In the genomic region with DNA sequence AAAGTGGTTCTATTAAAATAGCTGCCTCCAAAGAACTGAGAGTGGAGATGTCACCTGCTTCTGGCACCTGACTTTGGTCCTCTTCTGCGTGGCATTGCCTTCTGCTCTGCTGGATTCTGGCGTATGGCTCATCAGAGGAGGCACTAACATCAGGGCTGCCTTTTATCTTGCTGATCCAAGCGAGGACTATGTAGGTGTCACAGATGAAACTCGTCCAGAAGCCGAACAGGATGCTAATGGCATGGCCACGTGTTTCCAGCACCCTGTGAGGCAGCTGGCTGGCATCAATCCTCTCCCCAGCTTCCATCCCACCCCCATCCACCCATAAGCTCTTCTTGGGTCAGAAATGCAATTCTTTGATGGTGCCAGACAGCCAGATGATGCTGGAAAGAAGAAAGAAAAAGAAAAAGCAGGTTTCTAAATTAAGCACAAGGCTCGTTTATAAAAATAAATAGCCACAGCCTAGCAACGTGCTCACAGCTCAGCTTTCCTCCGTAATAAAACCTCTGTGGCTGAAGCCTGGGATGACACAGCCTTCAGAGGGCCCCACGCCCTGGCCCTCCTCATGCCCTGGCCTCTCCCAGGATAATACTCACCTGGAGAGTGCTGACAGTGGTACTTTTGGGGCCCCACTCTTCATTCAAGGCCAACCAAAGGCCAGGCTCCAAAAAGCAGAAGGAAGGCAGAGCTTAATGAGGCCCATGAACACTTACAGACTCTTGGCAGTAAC, we compare ENCODE assay signal across 14 cellular contexts.
A peak's percentile ranks its signal among the peaks of the same experiment; 100 is the strongest.
DNase-seq lines count a peak whose midpoint lies in the region; ATAC-seq and TF ChIP-seq lines count a peak whose summit lies in the region.
"Had no signal": no experiment of that assay in that cellular context is flagged by ENCODE, and none has a peak within 500 bp of the region (broad histone marks: within the 10 kb centered on the region; RNA-seq: fewer than 3 reads in every experiment).

No MANE protein-coding gene starts in this region.

- H3K9me3 ChIP-seq in esophagus squamous epithelium (no peaks in the 10 kb centered on the region), aorta (ENCODE audit: control insufficient read depth, low read length) (no peaks in the 10 kb centered on the region)
- H3K9me3 ChIP-seq: adrenal gland, prostate gland had no signal

- intact Hi-C loops in esophagus squamous epithelium (cut with DNase I) (no loop called here), aorta (cut with DNase I) (no loop called here)

- peak; percentile 72 for ATAC-seq in aorta (ENCODE audit: low FRiP score)
- no peak for ATAC-seq in GM18502 (IDR thresholded peaks at IDR 0.05; ENCODE audit: poor library complexity, unreplicated experiment)
- ATAC-seq: CD8-positive, alpha-beta T cell had no signal

- DNase-seq in NCI-H1694 (lab: John Stamatoyannopoulos, UW): peak; percentile 1
- no peak for DNase-seq in NCI-H1694 treated with DMSO at 0.1 percent for 48 hours (lab: John Stamatoyannopoulos, UW)
- DNase-seq in esophagus squamous epithelium (lab: John Stamatoyannopoulos, UW): no peak
- peak; percentile 44 for DNase-seq in myocyte (ENCODE audit: low read depth)
- DNase-seq in aorta: peak in 1 of 2 donors; percentile 50
- no peak for DNase-seq in SW480 (ENCODE audit: low spot score)
- no peak for DNase-seq in T1000 (lab: John Stamatoyannopoulos, UW)
- DNase-seq: activated CD4-positive, alpha-beta T cell treated with anti-CD3 and anti-CD28 coated beads, Interleukin-2, amount 50 U/mL, for 48 hours; CD8-positive, alpha-beta T cell; stimulated activated CD4-positive, alpha-beta T cell treated with anti-CD3 and anti-CD28 coated beads, Interleukin-1b, Interleukin-23, amount 100 ng/mL, for 48 hours had no signal

- no peaks in the 10 kb centered on the region for H3K27me3 ChIP-seq in esophagus squamous epithelium
- no peaks in the 10 kb centered on the region for H3K27me3 ChIP-seq in aorta (ENCODE audit: control insufficient read depth in 1 of 2, insufficient read depth in 2 of 2, low read length in 1 of 2)
- H3K27me3 ChIP-seq: adrenal gland had no signal

- TF ChIP-seq POLR2A in esophagus squamous epithelium (IDR thresholded peaks at IDR 0.05): no peak

- H3K4me3 ChIP-seq in esophagus squamous epithelium (no peak overlapping the region), aorta (ENCODE audit: low read length in 2 of 2) (no peak overlapping the region)
- H3K4me3 ChIP-seq: adrenal gland, prostate gland had no signal

- 32 to 49% methylated on average over 6 to 10 of the region's 10 CpGs for WGBS in esophagus squamous epithelium, 2 donors
- WGBS in aorta, 2 donors: 8 to 14% methylated on average over 10 of the region's 10 CpGs

- H3K36me3 ChIP-seq in esophagus squamous epithelium (no peaks in the 10 kb centered on the region), aorta (ENCODE audit: control insufficient read depth in 1 of 2, insufficient read depth in 2 of 2, low read length in 1 of 2) (no peaks in the 10 kb centered on the region)
- H3K36me3 ChIP-seq: adrenal gland, prostate gland had no signal

- no peak for TF ChIP-seq CTCF in esophagus squamous epithelium (IDR thresholded peaks at IDR 0.05)

- H3K4me1 ChIP-seq in esophagus squamous epithelium: peaks cover 12 to 49% (median 32%) of the 10 kb centered on the region in 3 donors
- H3K4me1 ChIP-seq in aorta (ENCODE audit: control insufficient read depth in 1 of 2, insufficient read depth in 2 of 2, low read length in 2 of 2): peaks cover 8 to 9% of the 10 kb centered on the region in 2 donors
- H3K4me1 ChIP-seq: adrenal gland had no signal

- peak overlapping the region; percentile 73 to 88 (median 80) for H3K27ac ChIP-seq in esophagus squamous epithelium
- H3K27ac ChIP-seq in aorta (ENCODE audit: low read depth in 1 of 2, low read length in 2 of 2): peak overlapping the region; percentile 81 to 95
- H3K27ac ChIP-seq: 22Rv1, adrenal gland had no signal

Comparison
In these comparisons a context has a peak if more than half of its experiments do, and no peak if none do; other contexts are left out.
1. DNase-seq: peak in NCI-H1694 (single experiment) and myocyte (single experiment); none in NCI-H1694 treated with DMSO at 0.1 percent for 48 hours (single experiment), esophagus squamous epithelium (single experiment), SW480 (single experiment) and T1000 (single experiment).